In the genomic region with DNA sequence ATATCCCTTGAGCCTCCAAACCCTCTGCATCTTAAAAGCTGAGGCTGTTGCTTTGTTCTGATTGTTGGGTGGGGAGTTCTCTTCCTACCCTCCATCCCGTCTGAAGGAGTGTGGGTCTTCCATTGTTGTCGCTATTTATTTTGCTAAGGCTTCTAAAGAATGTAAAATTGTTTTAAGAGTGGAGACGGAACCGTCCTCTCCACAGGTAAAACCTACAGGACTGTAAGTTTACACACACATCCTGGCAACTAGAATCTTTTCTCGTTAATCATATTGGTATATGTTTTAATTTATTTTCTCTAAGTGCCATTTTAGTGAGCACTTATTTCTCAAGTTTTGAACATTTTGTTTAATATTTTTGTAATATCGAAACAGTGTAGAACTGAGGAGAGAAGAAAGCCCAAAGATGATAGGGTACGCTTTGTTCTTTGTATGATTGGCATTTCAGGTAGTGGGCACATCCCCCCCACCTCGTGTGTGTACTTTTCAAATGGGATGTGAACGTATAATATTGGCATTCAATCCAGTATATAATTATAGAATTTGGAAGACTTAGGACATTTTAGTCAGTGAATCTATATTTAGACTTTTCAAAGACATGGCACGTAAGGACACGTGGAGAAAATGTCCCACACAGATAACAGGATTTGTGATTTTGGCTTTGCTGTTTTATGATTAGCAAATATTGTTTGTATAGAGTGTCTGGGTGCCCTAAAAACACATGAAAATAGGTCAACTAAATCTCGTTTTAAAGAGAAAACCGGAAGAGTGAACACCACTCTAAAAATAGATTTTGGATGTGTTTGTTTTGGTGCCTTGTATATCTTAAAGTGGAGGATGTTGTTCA, we compare ENCODE assay signal across 1 cellular context.
A peak's percentile ranks its signal among the peaks of the same experiment; 100 is the strongest.
TF ChIP-seq lines count a peak whose summit lies in the region.

No MANE protein-coding gene starts in this region.

TF ChIP-seq in HepG2, 621 proteins besides CTCF, POLR2A, EP300 and RAD21 (continued from another document):
- TF ChIP-seq, protein P1, sequence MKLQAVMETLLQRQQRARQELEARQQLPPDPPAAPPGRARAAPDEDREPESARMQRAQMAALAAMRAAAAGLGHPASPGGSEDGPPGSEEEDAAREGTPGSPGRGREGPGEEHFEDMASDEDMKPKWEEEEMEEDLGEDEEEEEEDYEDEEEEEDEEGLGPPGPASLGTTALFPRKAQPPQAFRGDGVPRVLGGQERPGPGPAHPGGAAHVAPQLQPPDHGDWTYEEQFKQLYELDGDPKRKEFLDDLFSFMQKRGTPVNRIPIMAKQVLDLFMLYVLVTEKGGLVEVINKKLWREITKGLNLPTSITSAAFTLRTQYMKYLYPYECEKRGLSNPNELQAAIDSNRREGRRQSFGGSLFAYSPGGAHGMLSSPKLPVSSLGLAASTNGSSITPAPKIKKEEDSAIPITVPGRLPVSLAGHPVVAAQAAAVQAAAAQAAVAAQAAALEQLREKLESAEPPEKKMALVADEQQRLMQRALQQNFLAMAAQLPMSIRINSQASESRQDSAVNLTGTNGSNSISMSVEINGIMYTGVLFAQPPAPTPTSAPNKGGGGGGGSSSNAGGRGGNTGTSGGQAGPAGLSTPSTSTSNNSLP (IDR thresholded peaks at IDR 0.05; ENCODE audit: low read depth, low read length) = 0 out of 2 replicates have a peak, but pooled peaks have one; percentile 11
- TF ChIP-seq NFE2L2 (IDR thresholded peaks at IDR 0.05; ENCODE audit: low read length) (no peak), ZNF264 (CRISPR knock-in tag; IDR thresholded peaks at IDR 0.05) (peak; percentile 0; the same call in 1 of the 2 replicates), RBFOX2 (IDR thresholded peaks at IDR 0.05; ENCODE audit: low read depth, low read length) (0 out of 2 replicates have a peak, but pooled peaks have one; percentile 32), ZNF772 (CRISPR knock-in tag; IDR thresholded peaks at IDR 0.05) (no peak), GATAD2A (CRISPR knock-in tag; IDR thresholded peaks at IDR 0.05) (peak; percentile 31; the same call in 1 of the 2 replicates), ZNF484 (CRISPR knock-in tag; IDR thresholded peaks at IDR 0.05; ENCODE audit: borderline replicate concordance, low read depth) (no peak)
- TF ChIP-seq, protein P2, sequence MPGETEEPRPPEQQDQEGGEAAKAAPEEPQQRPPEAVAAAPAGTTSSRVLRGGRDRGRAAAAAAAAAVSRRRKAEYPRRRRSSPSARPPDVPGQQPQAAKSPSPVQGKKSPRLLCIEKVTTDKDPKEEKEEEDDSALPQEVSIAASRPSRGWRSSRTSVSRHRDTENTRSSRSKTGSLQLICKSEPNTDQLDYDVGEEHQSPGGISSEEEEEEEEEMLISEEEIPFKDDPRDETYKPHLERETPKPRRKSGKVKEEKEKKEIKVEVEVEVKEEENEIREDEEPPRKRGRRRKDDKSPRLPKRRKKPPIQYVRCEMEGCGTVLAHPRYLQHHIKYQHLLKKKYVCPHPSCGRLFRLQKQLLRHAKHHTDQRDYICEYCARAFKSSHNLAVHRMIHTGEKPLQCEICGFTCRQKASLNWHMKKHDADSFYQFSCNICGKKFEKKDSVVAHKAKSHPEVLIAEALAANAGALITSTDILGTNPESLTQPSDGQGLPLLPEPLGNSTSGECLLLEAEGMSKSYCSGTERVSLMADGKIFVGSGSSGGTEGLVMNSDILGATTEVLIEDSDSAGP (CRISPR knock-in tag; IDR thresholded peaks at IDR 0.05; ENCODE audit: borderline replicate concordance) = no peak
- TF ChIP-seq, protein P3, sequence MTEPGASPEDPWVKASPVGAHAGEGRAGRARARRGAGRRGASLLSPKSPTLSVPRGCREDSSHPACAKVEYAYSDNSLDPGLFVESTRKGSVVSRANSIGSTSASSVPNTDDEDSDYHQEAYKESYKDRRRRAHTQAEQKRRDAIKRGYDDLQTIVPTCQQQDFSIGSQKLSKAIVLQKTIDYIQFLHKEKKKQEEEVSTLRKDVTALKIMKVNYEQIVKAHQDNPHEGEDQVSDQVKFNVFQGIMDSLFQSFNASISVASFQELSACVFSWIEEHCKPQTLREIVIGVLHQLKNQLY (CRISPR knock-in tag; IDR thresholded peaks at IDR 0.05) = no peak
- TF ChIP-seq, protein P4, sequence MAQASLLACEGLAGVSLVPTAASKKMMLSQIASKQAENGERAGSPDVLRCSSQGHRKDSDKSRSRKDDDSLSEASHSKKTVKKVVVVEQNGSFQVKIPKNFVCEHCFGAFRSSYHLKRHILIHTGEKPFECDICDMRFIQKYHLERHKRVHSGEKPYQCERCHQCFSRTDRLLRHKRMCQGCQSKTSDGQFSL (CRISPR knock-in tag; IDR thresholded peaks at IDR 0.05) = peak; percentile 65; the same call in 1 of the 2 replicates
- TF ChIP-seq, protein P5, sequence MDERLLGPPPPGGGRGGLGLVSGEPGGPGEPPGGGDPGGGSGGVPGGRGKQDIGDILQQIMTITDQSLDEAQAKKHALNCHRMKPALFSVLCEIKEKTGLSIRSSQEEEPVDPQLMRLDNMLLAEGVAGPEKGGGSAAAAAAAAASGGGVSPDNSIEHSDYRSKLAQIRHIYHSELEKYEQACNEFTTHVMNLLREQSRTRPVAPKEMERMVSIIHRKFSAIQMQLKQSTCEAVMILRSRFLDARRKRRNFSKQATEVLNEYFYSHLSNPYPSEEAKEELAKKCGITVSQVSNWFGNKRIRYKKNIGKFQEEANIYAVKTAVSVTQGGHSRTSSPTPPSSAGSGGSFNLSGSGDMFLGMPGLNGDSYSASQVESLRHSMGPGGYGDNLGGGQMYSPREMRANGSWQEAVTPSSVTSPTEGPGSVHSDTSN (CRISPR knock-in tag; IDR thresholded peaks at IDR 0.05) = peak; percentile 73
